22 cellular contexts compared by ENCODE assay signal in the genomic region with DNA sequence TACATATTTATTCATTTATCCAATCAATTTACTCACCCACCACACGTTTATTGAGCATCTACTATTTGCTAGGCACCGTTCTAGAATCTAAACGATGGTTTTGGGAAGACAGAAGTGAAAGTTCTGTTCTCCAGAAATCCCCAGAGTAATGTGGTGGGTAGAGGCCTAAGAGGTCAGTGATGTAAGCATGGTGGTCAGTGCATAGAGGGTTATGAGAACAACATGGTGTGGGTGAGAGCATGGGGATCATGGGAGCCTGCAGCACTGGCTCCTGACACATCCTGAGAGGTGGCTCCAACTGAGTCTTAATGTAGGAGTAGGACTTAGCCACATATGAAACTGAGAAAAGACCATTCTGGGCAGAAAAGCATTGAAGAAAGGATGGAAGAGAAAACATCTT.
"Had no signal": no experiment of that assay in that cellular context is flagged by ENCODE, and none has a peak within 500 bp of the region (broad histone marks: within the 10 kb centered on the region; RNA-seq: fewer than 3 reads in every experiment).

No MANE protein-coding gene starts in this region.

- H3K9me3 Mint-ChIP-seq: natural killer cell treated with Interleukin-12 subunit alpha and Interleukin-12 subunit beta and Interleukin-15 and Interleukin-18, amount 100 ng/mL, for 72 hours; neural progenitor cell; type B pancreatic cell had no signal

- H3K9ac ChIP-seq: neural progenitor cell had no signal

- H3K27ac ChIP-seq: esophagus squamous epithelium, foreskin keratinocyte, hepatocyte, neural progenitor cell, ovary, right atrium auricular region, sigmoid colon, skin epidermis, thyroid gland, vagina had no signal

- H3K27ac Mint-ChIP-seq: natural killer cell treated with Interleukin-12 subunit alpha and Interleukin-12 subunit beta and Interleukin-15 and Interleukin-18, amount 100 ng/mL, for 72 hours; neural progenitor cell; type B pancreatic cell had no signal

- DNase-seq: dermis blood vessel endothelial cell; esophagus squamous epithelium; foreskin keratinocyte; left colon; left ventricle myocardium superior; mesenchymal stem cell; midbrain; nucleus accumbens; ovary; sigmoid colon; stimulated activated CD4-positive, alpha-beta T cell treated with anti-CD3 and anti-CD28 coated beads, Interleukin-2, amount 100 ng/mL, for 24 hours; stimulated activated CD4-positive, alpha-beta T cell treated with anti-CD3 and anti-CD28 coated beads, Interleukin-4, amount 100 ng/mL, for 4 hours; stimulated activated naive CD4-positive, alpha-beta T cell treated with Interleukin-2 at 50 U/mL for 16 hours; thyroid gland had no signal

- H3K4me1 Mint-ChIP-seq: neural progenitor cell had no signal

- H3K4me3 ChIP-seq: esophagus squamous epithelium, hepatocyte, lung, neural progenitor cell, ovary, right atrium auricular region, sigmoid colon, skin epidermis, thyroid gland, vagina had no signal

- H3K4me2 ChIP-seq: hepatocyte, neural progenitor cell had no signal

- H2AFZ ChIP-seq: hepatocyte, neural progenitor cell had no signal

- H3K36me3 ChIP-seq: esophagus squamous epithelium, neural progenitor cell, ovary, right atrium auricular region, sigmoid colon, thyroid gland, vagina had no signal

- H3K36me3 Mint-ChIP-seq: natural killer cell treated with Interleukin-12 subunit alpha and Interleukin-12 subunit beta and Interleukin-15 and Interleukin-18, amount 100 ng/mL, for 72 hours; neural progenitor cell; type B pancreatic cell had no signal

- H3K79me2 ChIP-seq: hepatocyte had no signal

- ATAC-seq: foreskin keratinocyte; left colon; left ventricle myocardium superior; natural killer cell treated with Interleukin-12 subunit alpha and Interleukin-12 subunit beta and Interleukin-15 and Interleukin-18, amount 100 ng/mL, for 72 hours had no signal

- H3K27me3 ChIP-seq: esophagus squamous epithelium, hepatocyte, neural progenitor cell, ovary, right atrium auricular region, sigmoid colon, thyroid gland, vagina had no signal

- H3K4me3 Mint-ChIP-seq: natural killer cell treated with Interleukin-12 subunit alpha and Interleukin-12 subunit beta and Interleukin-15 and Interleukin-18, amount 100 ng/mL, for 72 hours; neural progenitor cell; type B pancreatic cell had no signal

- H3K9me3 ChIP-seq: esophagus squamous epithelium, ovary, right atrium auricular region, sigmoid colon, thyroid gland, vagina had no signal

- H3K4me1 ChIP-seq: esophagus squamous epithelium, foreskin keratinocyte, neural progenitor cell, sigmoid colon, thyroid gland, vagina had no signal
